Comparison of ENCODE assay signal across 1 cellular context in genomic region chr21:29299906-29300546, GRCh38.
TF ChIP-seq lines count a peak whose summit lies in the region.

No MANE protein-coding gene starts in this region.

TF ChIP-seq in GM12878, 131 proteins besides CTCF, POLR2A, EP300 and RAD21 (continued from another document and continues in another):
- TF ChIP-seq ZBTB40 (IDR thresholded peaks at IDR 0.05; ENCODE audit: borderline replicate concordance) (no peak), NR2C1 (IDR thresholded peaks at IDR 0.05) (no peak), MTA2 (IDR thresholded peaks at IDR 0.05; ENCODE audit: low read depth) (no peak), RCOR1 (conservative IDR thresholded peaks at IDR 0.05; ENCODE audit: low read depth, low read length) (0 out of 2 replicates have a peak, but pooled peaks have one; percentile 56), SREBF2 (IDR thresholded peaks at IDR 0.05; ENCODE audit: low read length) (0 out of 2 replicates have a peak, but pooled peaks have one; percentile 12), BACH1 (IDR thresholded peaks at IDR 0.05; ENCODE audit: borderline replicate concordance) (peak; percentile 99), TCF7 (IDR thresholded peaks at IDR 0.05; ENCODE audit: borderline replicate concordance) (no peak), ETV6 (conservative IDR thresholded peaks at IDR 0.05 in 1 of 2, IDR thresholded peaks at IDR 0.05 in 1 of 2; ENCODE audit: borderline replicate concordance in 1 of 2, low read depth in 1 of 2) (0 out of 4 replicates have a peak, but pooled peaks of 1 of the 2 experiments have one; percentile 4), CHD1 (IDR thresholded peaks at IDR 0.05; ENCODE audit: low read depth, low read length) (peak; percentile 32), STAT3 (IDR thresholded peaks at IDR 0.05; ENCODE audit: low read depth, low read length) (0 out of 2 replicates have a peak, but pooled peaks have one; percentile 31), DPF2 (IDR thresholded peaks at IDR 0.05) (no peak), USF2 (IDR thresholded peaks at IDR 0.05; ENCODE audit: borderline replicate concordance, low read depth, low read length) (no peak; the same call in 1 of the 2 replicates), ZBTB33 (IDR thresholded peaks at IDR 0.05) (no peak), PKNOX1 (IDR thresholded peaks at IDR 0.05) (no peak), ATF2 (IDR thresholded peaks at IDR 0.05; ENCODE audit: low read length) (no peak), RELA (IDR thresholded peaks at IDR 0.05; ENCODE audit: borderline replicate concordance, partially characterized antibody) (no peak), ZZZ3 (IDR thresholded peaks at IDR 0.05; ENCODE audit: control insufficient read depth, insufficient read length, low read depth) (no peak), MLLT1 (IDR thresholded peaks at IDR 0.05) (peak; percentile 63; the same call in 1 of the 2 replicates), BMI1 (IDR thresholded peaks at IDR 0.05; ENCODE audit: borderline replicate concordance) (no peak), CBX5 (IDR thresholded peaks at IDR 0.05; ENCODE audit: low read depth) (no peak), PAX5 (IDR thresholded peaks at IDR 0.05; ENCODE audit: borderline replicate concordance, low read depth, low read length) (no peak; the same call in 1 of the 2 replicates), CEBPZ (IDR thresholded peaks at IDR 0.05; ENCODE audit: low read depth, low read length) (no peak), ZBTB4 (CRISPR knock-in tag; IDR thresholded peaks at IDR 0.05) (0 out of 2 replicates have a peak, but pooled peaks have one; percentile 11), FOXM1 (IDR thresholded peaks at IDR 0.05; ENCODE audit: low read depth, low read length) (no peak), HDAC6 (IDR thresholded peaks at IDR 0.05; ENCODE audit: unreplicated experiment) (peak; percentile 37), HCFC1 (IDR thresholded peaks at IDR 0.05; ENCODE audit: low read length) (no peak), EZH2 (IDR thresholded peaks at IDR 0.05; ENCODE audit: borderline replicate concordance, control insufficient read depth, low read depth, low read length) (no peak), MTA3 (IDR thresholded peaks at IDR 0.05; ENCODE audit: borderline replicate concordance, low read length) (no peak), CUX1 (IDR thresholded peaks at IDR 0.05; ENCODE audit: insufficient replicate concordance, low read depth, low read length) (peak; percentile 56), ZSCAN29 (IDR thresholded peaks at IDR 0.05) (no peak), NR2C2 (IDR thresholded peaks at IDR 0.05; ENCODE audit: borderline replicate concordance, control insufficient read depth, insufficient read length, low read depth) (no peak)
